ENCODE assay signal across 35 cellular contexts in the genomic region with DNA sequence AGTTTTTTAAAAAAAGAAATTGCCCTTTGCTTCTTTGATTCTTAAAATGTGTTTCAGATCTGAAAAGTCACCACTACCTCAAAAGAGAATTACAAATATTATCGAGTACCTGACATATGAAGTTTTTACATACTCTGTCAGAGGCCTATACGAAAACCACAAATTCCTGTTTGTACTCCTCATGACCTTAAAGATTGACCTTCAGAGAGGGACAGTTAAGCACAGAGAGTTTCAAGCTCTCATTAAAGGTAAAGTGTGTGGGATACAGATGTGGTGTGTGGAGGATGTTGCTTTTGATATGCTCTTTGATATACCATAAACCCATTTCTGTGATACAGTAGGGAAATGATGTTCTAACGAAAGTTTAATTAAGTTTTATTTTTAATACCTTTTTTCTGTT.
"Had no signal": no experiment of that assay in that cellular context is flagged by ENCODE, and none has a peak within 500 bp of the region (broad histone marks: within the 10 kb centered on the region; RNA-seq: fewer than 3 reads in every experiment).

No MANE protein-coding gene starts in this region.

- H3K4me1 Mint-ChIP-seq: activated B cell treated with CpG ODN at 0.5 μM for 24 hours; activated CD4-positive, alpha-beta T cell treated with anti-CD3 and anti-CD28 coated beads, Interleukin-2, amount 10 ng/mL, durations not matched to agents 24 days and 14 days; activated naive CD8-positive, alpha-beta T cell treated with anti-CD3 and anti-CD28 coated beads, Interleukin-2, amount 10 ng/mL, durations not matched to agents 7 days and 5 days; activated T-helper 17 cell treated with anti-CD3 and anti-CD28 coated beads, Interleukin-2, amount 50 U/mL, for 72 hours had no signal

- H3K36me3 ChIP-seq: adrenal gland, brain microvascular endothelial cell, breast epithelium had no signal

- H3K27ac ChIP-seq: adrenal gland, body of pancreas, brain microvascular endothelial cell, breast epithelium, VCaP had no signal

- H3K9me3 ChIP-seq: adrenal gland, body of pancreas, breast epithelium had no signal

- H3K9me3 Mint-ChIP-seq: activated B cell treated with CpG ODN at 0.5 μM for 24 hours; activated CD4-positive, alpha-beta memory T cell treated with anti-CD3 and anti-CD28 coated beads for 36 hours; activated CD4-positive, alpha-beta T cell treated with anti-CD3 and anti-CD28 coated beads, Interleukin-2, amount 10 ng/mL, durations not matched to agents 24 days and 14 days; activated naive CD4-positive, alpha-beta T cell treated with anti-CD3 and anti-CD28 coated beads for 36 hours; activated naive CD4-positive, alpha-beta T cell treated with anti-CD3 and anti-CD28 coated beads, Interleukin-2, amount 50 U/mL, for 72 hours; activated naive CD8-positive, alpha-beta T cell treated with anti-CD3 and anti-CD28 coated beads, Interleukin-2, amount 10 ng/mL, durations not matched to agents 7 days and 5 days; activated T-cell treated with anti-CD3 and anti-CD28 coated beads, Interleukin-2, amount 50 U/mL, for 4 hours; activated T-cell treated with anti-CD3 and anti-CD28 coated beads, Interleukin-2, amount 50 U/mL, for 72 hours; activated T-helper 1 cell treated with anti-CD3 and anti-CD28 coated beads, Interleukin-12 subunit alpha, Interleukin-12 subunit beta, Interleukin-2, Interleukin-4 antibody, amounts not matched to agents 30 ng/mL and 10 ng/mL and 1 ng/mL, durations not matched to agents 14 hours and 24 hours and 36 hours; activated T-helper 17 cell treated with anti-CD3 and anti-CD28 coated beads, Interleukin-2, amount 50 U/mL, for 72 hours; T-helper 1 cell treated with Interleukin-12 subunit alpha and Interleukin-12 subunit beta and Interleukin-4 antibody, amounts not matched to agents 30 μg/mL and 1 μg/mL, for 36 hours; T-helper 2 cell treated with Interferon-gamma antibody and Interleukin-4, amounts not matched to agents 5 μg/mL and 100 μg/mL, for 36 hours had no signal

- H3K36me3 Mint-ChIP-seq: activated CD4-positive, alpha-beta memory T cell treated with anti-CD3 and anti-CD28 coated beads for 36 hours; activated naive CD4-positive, alpha-beta T cell treated with anti-CD3 and anti-CD28 coated beads, Interleukin-2, amount 50 U/mL, for 72 hours; activated naive CD8-positive, alpha-beta T cell treated with anti-CD3 and anti-CD28 coated beads, Interleukin-2, amount 10 ng/mL, durations not matched to agents 7 days and 5 days had no signal

- ATAC-seq: activated naive CD4-positive, alpha-beta T cell treated with anti-CD3 and anti-CD28 coated beads, Interleukin-2, amount 50 U/mL, for 72 hours; activated T-cell treated with anti-CD3 and anti-CD28 coated beads, Interleukin-2, amount 50 U/mL, for 4 hours; activated T-cell treated with anti-CD3 and anti-CD28 coated beads, Interleukin-2, amount 50 U/mL, for 72 hours; activated T-helper 17 cell treated with anti-CD3 and anti-CD28 coated beads, Interleukin-2, amount 50 U/mL, for 72 hours; body of pancreas had no signal

- H3K27me3 ChIP-seq: adrenal gland, body of pancreas, brain microvascular endothelial cell, breast epithelium had no signal

- H3K4me3 ChIP-seq: adrenal gland, body of pancreas, breast epithelium had no signal

- H3K4me3 Mint-ChIP-seq: activated B cell treated with CpG ODN at 0.5 μM for 24 hours; activated CD4-positive, alpha-beta memory T cell treated with anti-CD3 and anti-CD28 coated beads for 36 hours; activated CD4-positive, alpha-beta T cell treated with anti-CD3 and anti-CD28 coated beads, Interleukin-2, amount 10 ng/mL, durations not matched to agents 24 days and 14 days; activated naive CD4-positive, alpha-beta T cell treated with anti-CD3 and anti-CD28 coated beads for 36 hours; activated naive CD8-positive, alpha-beta T cell treated with anti-CD3 and anti-CD28 coated beads, Interleukin-2, amount 10 ng/mL, durations not matched to agents 7 days and 5 days; activated T-cell treated with anti-CD3 and anti-CD28 coated beads, Interleukin-2, amount 50 U/mL, for 4 hours; activated T-cell treated with anti-CD3 and anti-CD28 coated beads, Interleukin-2, amount 50 U/mL, for 72 hours; activated T-helper 1 cell treated with anti-CD3 and anti-CD28 coated beads, Interleukin-12 subunit alpha, Interleukin-12 subunit beta, Interleukin-2, Interleukin-4 antibody, amounts not matched to agents 30 ng/mL and 10 ng/mL and 1 ng/mL, durations not matched to agents 14 hours and 24 hours and 36 hours; activated T-helper 17 cell treated with anti-CD3 and anti-CD28 coated beads, Interleukin-2, amount 50 U/mL, for 72 hours; T-helper 1 cell treated with Interleukin-12 subunit alpha and Interleukin-12 subunit beta and Interleukin-4 antibody, amounts not matched to agents 30 μg/mL and 1 μg/mL, for 36 hours; T-helper 2 cell treated with Interferon-gamma antibody and Interleukin-4, amounts not matched to agents 5 μg/mL and 100 μg/mL, for 36 hours had no signal

- H3K27ac Mint-ChIP-seq: activated B cell treated with CpG ODN at 0.5 μM for 24 hours; activated CD4-positive, alpha-beta memory T cell treated with anti-CD3 and anti-CD28 coated beads for 36 hours; activated CD4-positive, alpha-beta T cell treated with anti-CD3 and anti-CD28 coated beads, Interleukin-2, amount 10 ng/mL, durations not matched to agents 24 days and 14 days; activated naive CD4-positive, alpha-beta T cell treated with anti-CD3 and anti-CD28 coated beads for 36 hours; activated naive CD4-positive, alpha-beta T cell treated with anti-CD3 and anti-CD28 coated beads, Interleukin-2, amount 50 U/mL, for 72 hours; activated naive CD8-positive, alpha-beta T cell treated with anti-CD3 and anti-CD28 coated beads, Interleukin-2, amount 10 ng/mL, durations not matched to agents 7 days and 5 days; activated T-cell treated with anti-CD3 and anti-CD28 coated beads, Interleukin-2, amount 50 U/mL, for 72 hours; activated T-helper 1 cell treated with anti-CD3 and anti-CD28 coated beads, Interleukin-12 subunit alpha, Interleukin-12 subunit beta, Interleukin-2, Interleukin-4 antibody, amounts not matched to agents 30 ng/mL and 10 ng/mL and 1 ng/mL, durations not matched to agents 14 hours and 24 hours and 36 hours; activated T-helper 17 cell treated with anti-CD3 and anti-CD28 coated beads, Interleukin-2, amount 50 U/mL, for 72 hours; T-helper 1 cell treated with Interleukin-12 subunit alpha and Interleukin-12 subunit beta and Interleukin-4 antibody, amounts not matched to agents 30 μg/mL and 1 μg/mL, for 36 hours; T-helper 2 cell treated with Interferon-gamma antibody and Interleukin-4, amounts not matched to agents 5 μg/mL and 100 μg/mL, for 36 hours had no signal

- H3K4me1 ChIP-seq: adrenal gland, breast epithelium had no signal

- H3K27me3 Mint-ChIP-seq: activated CD4-positive, alpha-beta memory T cell treated with anti-CD3 and anti-CD28 coated beads for 36 hours; activated T-helper 17 cell treated with anti-CD3 and anti-CD28 coated beads, Interleukin-2, amount 50 U/mL, for 72 hours had no signal

- DNase-seq: activated B cell treated with CpG ODN at 0.5 μM for 24 hours; activated CD4-positive, alpha-beta memory T cell treated with anti-CD3 and anti-CD28 coated beads for 36 hours; activated CD4-positive, alpha-beta T cell treated with anti-CD3 and anti-CD28 coated beads for 4 hours; activated CD4-positive, alpha-beta T cell treated with anti-CD3 and anti-CD28 coated beads, Interleukin-2, amount 10 ng/mL, durations not matched to agents 24 days and 14 days; activated CD4-positive, alpha-beta T cell treated with anti-CD3 and anti-CD28 coated beads, Interleukin-2, amount 50 U/mL, for 1 hour; activated CD4-positive, alpha-beta T cell treated with anti-CD3 and anti-CD28 coated beads, Interleukin-2, amount 50 U/mL, for 4 hours; activated CD4-positive, CD25-positive, alpha-beta regulatory T cell treated with anti-CD3 and anti-CD28 coated beads, Interleukin-2, amount 50 U/mL, for 72 hours; activated CD8-positive, alpha-beta memory T cell treated with anti-CD3 and anti-CD28 coated beads, Interleukin-2, amount 50 U/mL, for 4 hours; activated effector memory CD4-positive, alpha-beta T cell treated with anti-CD3 and anti-CD28 coated beads, Interleukin-2, amount 50 U/mL, for 16 hours; activated gamma-delta T cell treated with Interleukin-2 at 50 U/mL for 16 hours; activated naive CD4-positive, alpha-beta T cell; activated naive CD4-positive, alpha-beta T cell treated with anti-CD3 and anti-CD28 coated beads for 36 hours; activated naive CD4-positive, alpha-beta T cell treated with anti-CD3 and anti-CD28 coated beads, Interleukin-2, amount 50 U/mL, for 16 hours; activated naive CD8-positive, alpha-beta T cell treated with anti-CD3 and anti-CD28 coated beads, Interleukin-2, amount 10 ng/mL, durations not matched to agents 7 days and 5 days; activated T-cell treated with anti-CD3 and anti-CD28 coated beads for 4 hours; activated T-cell treated with anti-CD3 and anti-CD28 coated beads, Interleukin-2, amount 50 U/mL, for 1 hour; activated T-cell treated with anti-CD3 and anti-CD28 coated beads, Interleukin-2, amount 50 U/mL, for 4 hours; activated T-cell treated with anti-CD3 and anti-CD28 coated beads, Interleukin-2, amount 50 U/mL, for 72 hours; adrenal gland; amniotic stem cell; aorta; body of pancreas; brain microvascular endothelial cell; central memory CD4-positive, alpha-beta T cell; SW 1271; T-helper 1 cell; T-helper 2 cell; T-helper 9 cell had no signal
